1 cellular context compared by ENCODE assay signal in the genomic region with DNA sequence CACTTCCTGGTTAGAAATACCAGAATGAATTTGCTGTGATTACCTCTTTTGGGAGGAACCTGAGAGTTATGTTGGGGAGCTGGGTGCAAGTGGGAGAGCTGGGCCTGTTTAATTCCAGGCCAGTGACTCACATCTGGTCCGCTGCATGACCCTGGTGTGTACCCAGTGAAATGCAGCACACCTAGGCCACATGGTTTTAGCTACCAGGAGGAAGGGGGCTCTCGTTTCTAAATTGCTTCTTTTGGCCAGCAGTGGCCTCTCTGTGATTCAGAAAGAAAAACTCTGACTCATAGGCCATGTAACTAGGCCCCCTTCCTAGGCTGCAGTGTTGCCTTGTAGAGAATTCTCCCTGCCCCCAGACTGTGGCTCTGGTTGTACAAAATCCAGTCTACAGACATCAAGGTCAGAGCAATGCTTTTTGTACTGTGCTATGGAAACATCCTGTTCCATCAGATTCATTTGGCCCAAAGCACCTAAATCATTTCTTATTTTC.
A peak's percentile ranks its signal among the peaks of the same experiment; 100 is the strongest.
TF ChIP-seq lines count a peak whose summit lies in the region.

No MANE protein-coding gene starts in this region.

TF ChIP-seq in HepG2, 621 proteins besides CTCF, POLR2A, EP300 and RAD21 (continued from another document and continues in another):
- TF ChIP-seq, protein P1, sequence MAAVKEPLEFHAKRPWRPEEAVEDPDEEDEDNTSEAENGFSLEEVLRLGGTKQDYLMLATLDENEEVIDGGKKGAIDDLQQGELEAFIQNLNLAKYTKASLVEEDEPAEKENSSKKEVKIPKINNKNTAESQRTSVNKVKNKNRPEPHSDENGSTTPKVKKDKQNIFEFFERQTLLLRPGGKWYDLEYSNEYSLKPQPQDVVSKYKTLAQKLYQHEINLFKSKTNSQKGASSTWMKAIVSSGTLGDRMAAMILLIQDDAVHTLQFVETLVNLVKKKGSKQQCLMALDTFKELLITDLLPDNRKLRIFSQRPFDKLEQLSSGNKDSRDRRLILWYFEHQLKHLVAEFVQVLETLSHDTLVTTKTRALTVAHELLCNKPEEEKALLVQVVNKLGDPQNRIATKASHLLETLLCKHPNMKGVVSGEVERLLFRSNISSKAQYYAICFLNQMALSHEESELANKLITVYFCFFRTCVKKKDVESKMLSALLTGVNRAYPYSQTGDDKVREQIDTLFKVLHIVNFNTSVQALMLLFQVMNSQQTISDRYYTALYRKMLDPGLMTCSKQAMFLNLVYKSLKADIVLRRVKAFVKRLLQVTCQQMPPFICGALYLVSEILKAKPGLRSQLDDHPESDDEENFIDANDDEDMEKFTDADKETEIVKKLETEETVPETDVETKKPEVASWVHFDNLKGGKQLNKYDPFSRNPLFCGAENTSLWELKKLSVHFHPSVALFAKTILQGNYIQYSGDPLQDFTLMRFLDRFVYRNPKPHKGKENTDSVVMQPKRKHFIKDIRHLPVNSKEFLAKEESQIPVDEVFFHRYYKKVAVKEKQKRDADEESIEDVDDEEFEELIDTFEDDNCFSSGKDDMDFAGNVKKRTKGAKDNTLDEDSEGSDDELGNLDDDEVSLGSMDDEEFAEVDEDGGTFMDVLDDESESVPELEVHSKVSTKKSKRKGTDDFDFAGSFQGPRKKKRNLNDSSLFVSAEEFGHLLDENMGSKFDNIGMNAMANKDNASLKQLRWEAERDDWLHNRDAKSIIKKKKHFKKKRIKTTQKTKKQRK (IDR thresholded peaks at IDR 0.05; ENCODE audit: low read length): no peak
- TF ChIP-seq, protein P2, sequence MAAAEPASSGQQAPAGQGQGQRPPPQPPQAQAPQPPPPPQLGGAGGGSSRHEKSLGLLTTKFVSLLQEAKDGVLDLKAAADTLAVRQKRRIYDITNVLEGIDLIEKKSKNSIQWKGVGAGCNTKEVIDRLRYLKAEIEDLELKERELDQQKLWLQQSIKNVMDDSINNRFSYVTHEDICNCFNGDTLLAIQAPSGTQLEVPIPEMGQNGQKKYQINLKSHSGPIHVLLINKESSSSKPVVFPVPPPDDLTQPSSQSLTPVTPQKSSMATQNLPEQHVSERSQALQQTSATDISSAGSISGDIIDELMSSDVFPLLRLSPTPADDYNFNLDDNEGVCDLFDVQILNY (CRISPR knock-in tag; conservative IDR thresholded peaks at IDR 0.05): no peak
- TF ChIP-seq KLF9 (CRISPR knock-in tag; IDR thresholded peaks at IDR 0.05; ENCODE audit: low read depth) (no peak), TFE3 (CRISPR knock-in tag; IDR thresholded peaks at IDR 0.05) (peak; percentile 87), HINFP (CRISPR knock-in tag; IDR thresholded peaks at IDR 0.05; ENCODE audit: low read depth) (peak; percentile 83; the same call in 1 of the 2 replicates), HNRNPL (IDR thresholded peaks at IDR 0.05; ENCODE audit: low read depth, low read length) (no peak), AGO1 (IDR thresholded peaks at IDR 0.05; ENCODE audit: low read depth, low read length, poor library complexity, severe bottlenecking) (no peak), SNAPC4 (CRISPR knock-in tag; IDR thresholded peaks at IDR 0.05) (no peak), ZBTB7B (CRISPR knock-in tag; IDR thresholded peaks at IDR 0.05) (no peak; the same call in 1 of the 2 replicates), ZNF724P (CRISPR knock-in tag; IDR thresholded peaks at IDR 0.05; ENCODE audit: borderline replicate concordance) (no peak), ZMAT3 (CRISPR knock-in tag; conservative IDR thresholded peaks at IDR 0.05) (peak; percentile 60), TAF15 (IDR thresholded peaks at IDR 0.05; ENCODE audit: low read depth, low read length, poor library complexity, severe bottlenecking) (no peak), ZNF772 (CRISPR knock-in tag; IDR thresholded peaks at IDR 0.05) (no peak; the same call in 1 of the 2 replicates), ZNF839 (CRISPR knock-in tag; IDR thresholded peaks at IDR 0.05; ENCODE audit: borderline replicate concordance) (no peak), GZF1 (CRISPR knock-in tag; IDR thresholded peaks at IDR 0.05) (no peak), RORA (CRISPR knock-in tag; IDR thresholded peaks at IDR 0.05) (no peak), MTF1 (CRISPR knock-in tag; IDR thresholded peaks at IDR 0.05) (no peak), TARDBP (CRISPR knock-in tag; IDR thresholded peaks at IDR 0.05) (no peak; the same call in 1 of the 2 replicates), ZNF337 (CRISPR knock-in tag; IDR thresholded peaks at IDR 0.05; ENCODE audit: borderline replicate concordance, low read depth) (no peak), PAF1 (CRISPR knock-in tag; IDR thresholded peaks at IDR 0.05) (peak; percentile 74), XRCC5 (optimal IDR thresholded peaks at IDR 0.05; ENCODE audit: low read length) (no peak), ZNF589 (CRISPR knock-in tag; conservative IDR thresholded peaks at IDR 0.05) (no peak), ZNF619 (CRISPR knock-in tag; IDR thresholded peaks at IDR 0.05) (no peak), ZNF713 (CRISPR knock-in tag; IDR thresholded peaks at IDR 0.05) (no peak), ZFP82 (CRISPR knock-in tag; IDR thresholded peaks at IDR 0.05; ENCODE audit: borderline replicate concordance) (no peak), ZFP62 (CRISPR knock-in tag; IDR thresholded peaks at IDR 0.05) (no peak), IKZF1 (IDR thresholded peaks at IDR 0.05) (no peak), ZNF530 (CRISPR knock-in tag; IDR thresholded peaks at IDR 0.05; ENCODE audit: low read depth) (no peak), ZBTB42 (CRISPR knock-in tag; IDR thresholded peaks at IDR 0.05) (no peak), PAXIP1 (CRISPR knock-in tag; conservative IDR thresholded peaks at IDR 0.05) (no peak; the same call in 1 of the 2 replicates), HDAC2 (CRISPR knock-in tag; IDR thresholded peaks at IDR 0.05) (peak; percentile 43; the same call in 1 of the 2 replicates), AGO2 (optimal IDR thresholded peaks at IDR 0.05; ENCODE audit: low read depth, low read length) (peak; percentile 77), ZNF124 (CRISPR knock-in tag; IDR thresholded peaks at IDR 0.05) (no peak; the same call in 1 of the 2 replicates)
- TF ChIP-seq, protein P3, sequence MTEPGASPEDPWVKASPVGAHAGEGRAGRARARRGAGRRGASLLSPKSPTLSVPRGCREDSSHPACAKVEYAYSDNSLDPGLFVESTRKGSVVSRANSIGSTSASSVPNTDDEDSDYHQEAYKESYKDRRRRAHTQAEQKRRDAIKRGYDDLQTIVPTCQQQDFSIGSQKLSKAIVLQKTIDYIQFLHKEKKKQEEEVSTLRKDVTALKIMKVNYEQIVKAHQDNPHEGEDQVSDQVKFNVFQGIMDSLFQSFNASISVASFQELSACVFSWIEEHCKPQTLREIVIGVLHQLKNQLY (CRISPR knock-in tag; IDR thresholded peaks at IDR 0.05): peak; percentile 97
- TF ChIP-seq, protein P4, sequence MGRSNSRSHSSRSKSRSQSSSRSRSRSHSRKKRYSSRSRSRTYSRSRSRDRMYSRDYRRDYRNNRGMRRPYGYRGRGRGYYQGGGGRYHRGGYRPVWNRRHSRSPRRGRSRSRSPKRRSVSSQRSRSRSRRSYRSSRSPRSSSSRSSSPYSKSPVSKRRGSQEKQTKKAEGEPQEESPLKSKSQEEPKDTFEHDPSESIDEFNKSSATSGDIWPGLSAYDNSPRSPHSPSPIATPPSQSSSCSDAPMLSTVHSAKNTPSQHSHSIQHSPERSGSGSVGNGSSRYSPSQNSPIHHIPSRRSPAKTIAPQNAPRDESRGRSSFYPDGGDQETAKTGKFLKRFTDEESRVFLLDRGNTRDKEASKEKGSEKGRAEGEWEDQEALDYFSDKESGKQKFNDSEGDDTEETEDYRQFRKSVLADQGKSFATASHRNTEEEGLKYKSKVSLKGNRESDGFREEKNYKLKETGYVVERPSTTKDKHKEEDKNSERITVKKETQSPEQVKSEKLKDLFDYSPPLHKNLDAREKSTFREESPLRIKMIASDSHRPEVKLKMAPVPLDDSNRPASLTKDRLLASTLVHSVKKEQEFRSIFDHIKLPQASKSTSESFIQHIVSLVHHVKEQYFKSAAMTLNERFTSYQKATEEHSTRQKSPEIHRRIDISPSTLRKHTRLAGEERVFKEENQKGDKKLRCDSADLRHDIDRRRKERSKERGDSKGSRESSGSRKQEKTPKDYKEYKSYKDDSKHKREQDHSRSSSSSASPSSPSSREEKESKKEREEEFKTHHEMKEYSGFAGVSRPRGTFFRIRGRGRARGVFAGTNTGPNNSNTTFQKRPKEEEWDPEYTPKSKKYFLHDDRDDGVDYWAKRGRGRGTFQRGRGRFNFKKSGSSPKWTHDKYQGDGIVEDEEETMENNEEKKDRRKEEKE (IDR thresholded peaks at IDR 0.05): no peak
- TF ChIP-seq, protein P5, sequence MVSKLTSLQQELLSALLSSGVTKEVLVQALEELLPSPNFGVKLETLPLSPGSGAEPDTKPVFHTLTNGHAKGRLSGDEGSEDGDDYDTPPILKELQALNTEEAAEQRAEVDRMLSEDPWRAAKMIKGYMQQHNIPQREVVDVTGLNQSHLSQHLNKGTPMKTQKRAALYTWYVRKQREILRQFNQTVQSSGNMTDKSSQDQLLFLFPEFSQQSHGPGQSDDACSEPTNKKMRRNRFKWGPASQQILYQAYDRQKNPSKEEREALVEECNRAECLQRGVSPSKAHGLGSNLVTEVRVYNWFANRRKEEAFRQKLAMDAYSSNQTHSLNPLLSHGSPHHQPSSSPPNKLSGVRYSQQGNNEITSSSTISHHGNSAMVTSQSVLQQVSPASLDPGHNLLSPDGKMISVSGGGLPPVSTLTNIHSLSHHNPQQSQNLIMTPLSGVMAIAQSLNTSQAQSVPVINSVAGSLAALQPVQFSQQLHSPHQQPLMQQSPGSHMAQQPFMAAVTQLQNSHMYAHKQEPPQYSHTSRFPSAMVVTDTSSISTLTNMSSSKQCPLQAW (CRISPR knock-in tag; IDR thresholded peaks at IDR 0.05): no peak
